31 cellular contexts compared by ENCODE assay signal in the genomic region with DNA sequence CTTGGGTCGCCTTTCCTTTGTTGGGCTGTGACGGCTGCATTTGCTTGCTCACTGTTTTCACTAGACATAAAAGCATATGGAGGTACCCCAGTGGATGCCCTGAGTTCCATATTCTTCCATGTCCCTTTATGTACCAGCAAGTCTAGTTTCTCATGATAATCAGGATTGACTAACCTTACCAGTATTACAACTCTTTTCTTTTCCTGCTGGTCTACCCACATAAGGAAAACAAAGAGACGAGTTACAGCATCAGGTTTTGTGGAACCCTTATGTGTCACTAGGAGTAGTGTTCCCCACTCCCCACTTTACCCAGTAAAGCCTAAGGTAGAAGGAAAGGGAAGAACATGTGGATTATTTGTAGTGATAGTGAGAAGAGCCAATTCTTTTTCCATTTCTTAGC.
"Had no signal": no experiment of that assay in that cellular context is flagged by ENCODE, and none has a peak within 500 bp of the region (broad histone marks: within the 10 kb centered on the region; RNA-seq: fewer than 3 reads in every experiment).

No MANE protein-coding gene starts in this region.

- DNase-seq: Karpas-422, Kasumi-1, MM.1S, MV-4-11, NCI-H1048, NCI-H1092, NCI-H1092 treated with DMSO at 0.1 percent for 48 hours, NCI-H1105, NCI-H1417 treated with DMSO at 0.1 percent for 48 hours, NCI-H1436, NCI-H1436 treated with DMSO at 0.1 percent for 48 hours, NCI-H146, NCI-H1694, NCI-H1694 treated with DMSO at 0.1 percent for 48 hours, NCI-H187, NCI-H187 treated with DMSO at 0.1 percent for 48 hours, NCI-H1930, NCI-H2029, NCI-H2029 treated with DMSO at 0.1 percent for 48 hours, NCI-H2081, NCI-H2081 treated with DMSO at 0.1 percent for 48 hours, NCI-H2107, NCI-H2171, NCI-H2171 treated with DMSO at 0.1 percent for 48 hours, NCI-H226, NCI-H345, NCI-H446, NCI-H446 treated with DMSO at 0.1 percent for 48 hours, NCI-H510A, NCI-H510A treated with DMSO at 0.1 percent for 48 hours, NCI-H524 had no signal
